ENCODE assay signal across 16 cellular contexts in genomic region chr11:12114487-12115033, GRCh38. TPM values are rescaled to one million over a fixed set of nuclear protein-coding genes. Genes with fewer than 3 reads are reported as not detected.
DNase-seq lines count a peak whose midpoint lies in the region; ATAC-seq, FAIRE-seq and TF ChIP-seq lines count a peak whose summit lies in the region.
"Had no signal": no experiment of that assay in that cellular context is flagged by ENCODE, and none has a peak within 500 bp of the region (broad histone marks: within the 10 kb centered on the region; RNA-seq: fewer than 3 reads in every experiment).

No MANE protein-coding gene starts in this region.

- H3K9ac ChIP-seq in keratinocyte (ENCODE audit: control insufficient read depth, extremely low read depth, insufficient read depth, low read length): no peak overlapping the region

- WGBS in testis, 2 donors: 39 to 48% methylated on average over 16 of the region's 16 CpGs

- H3K27me3 ChIP-seq in keratinocyte (ENCODE audit: control insufficient read depth, extremely low read depth, insufficient read depth, low read length) (no peaks in the 10 kb centered on the region), testis (no peaks in the 10 kb centered on the region)

- intact Hi-C loops in testis (cut with DNase I; ENCODE audit: low total_unique reads): loop anchor here (10.0 kb wide), 1 partner anchor 120 kb away; no protein-coding TSS in a partner anchor

- no peak for TF ChIP-seq CTCF in keratinocyte (optimal IDR thresholded peaks at IDR 0.05 in 1 of 3, IDR thresholded peaks at IDR 0.05 in 1 of 3, conservative IDR thresholded peaks at IDR 0.05 in 1 of 3; ENCODE audit: extremely low read depth in 1 of 3, insufficient read depth in 2 of 3, low read length in 3 of 3)
- no peak for TF ChIP-seq CTCF in testis (IDR thresholded peaks at IDR 0.05)

- H2AFZ ChIP-seq in keratinocyte (ENCODE audit: control insufficient read depth, low read length): no peak overlapping the region

- peak overlapping the region; percentile 98 for H3K4me2 ChIP-seq in keratinocyte (ENCODE audit: control insufficient read depth, extremely low read depth, insufficient read depth, low read depth, low read length)

- H3K36me3 ChIP-seq in keratinocyte (ENCODE audit: control insufficient read depth in 2 of 2, extremely low read depth in 1 of 2, insufficient read depth in 2 of 2, low read length in 2 of 2): peaks cover 38 to 67% of the 10 kb centered on the region in 2 experiments
- H3K36me3 ChIP-seq in testis (ENCODE audit: low read depth, missing control alignments): no peaks in the 10 kb centered on the region

- no peak for TF ChIP-seq POLR2A in testis (IDR thresholded peaks at IDR 0.05)

- peaks cover 20% of the 10 kb centered on the region for H3K9me1 ChIP-seq in keratinocyte (ENCODE audit: control insufficient read depth, extremely low read depth, insufficient read depth, low read length)

- H4K20me1 ChIP-seq in keratinocyte (ENCODE audit: control insufficient read depth, extremely low read depth, insufficient read depth, low read length): peaks cover 54% of the 10 kb centered on the region

- DNase-seq in NCI-H146 (lab: John Stamatoyannopoulos, UW) (peak; percentile 12), NCI-H146 treated with DMSO at 0.1 percent for 48 hours (lab: John Stamatoyannopoulos, UW; ENCODE audit: unreplicated experiment) (no peak), brain pericyte (ENCODE audit: low read depth, low spot score) (peak; percentile 69), keratinocyte (ENCODE audit: low read depth, low spot score) (no peak), testis (peak; percentile 80)
- DNase-seq in central memory CD4-positive, alpha-beta T cell: no peak
- DNase-seq: activated naive CD4-positive, alpha-beta T cell treated with anti-CD3 and anti-CD28 coated beads, Interleukin-2, amount 10 ng/mL, durations not matched to agents 7 days and 5 days; CD4-positive, alpha-beta memory T cell; naive thymus-derived CD8-positive, alpha-beta T cell; NCI-H1436; NCI-H510A treated with DMSO at 0.1 percent for 48 hours had no signal

- H3K4me3 ChIP-seq in keratinocyte (ENCODE audit: control insufficient read depth in 2 of 3, extremely low read depth in 1 of 3, insufficient read depth in 2 of 3, low read depth in 1 of 3, low read length in 3 of 3): no peak overlapping the region
- no peak overlapping the region for H3K4me3 ChIP-seq in testis

- H3K4me1 ChIP-seq in keratinocyte (ENCODE audit: control insufficient read depth, extremely low read depth, insufficient read depth, low read length) (peaks cover 69% of the 10 kb centered on the region), testis (peaks cover 48% of the 10 kb centered on the region)

- ATAC-seq in GM21526 (IDR thresholded peaks at IDR 0.05; ENCODE audit: low FRiP score, unreplicated experiment) (no peak), GM21360 (IDR thresholded peaks at IDR 0.05; ENCODE audit: unreplicated experiment) (no peak)
- ATAC-seq: naive thymus-derived CD8-positive, alpha-beta T cell had no signal

- H3K9me3 ChIP-seq in keratinocyte (ENCODE audit: control insufficient read depth, low read depth, low read length) (no peaks in the 10 kb centered on the region), testis (no peaks in the 10 kb centered on the region)

- H3K27ac ChIP-seq in keratinocyte (ENCODE audit: control insufficient read depth, insufficient read depth, low read length) (no peak overlapping the region), testis (peak overlapping the region; percentile 95 to 97)
- H3K27ac ChIP-seq: 22Rv1 had no signal

- dilution Hi-C loops in keratinocyte (cut with MboI; ENCODE audit: extremely low pct_ligation_motif_present, low sequenced_read_pairs): no loop called here

- no peak for FAIRE-seq in keratinocyte (lab: Jason Lieb, UNC)
- FAIRE-seq: GM19239, TTC549 had no signal

- peaks cover 95% of the 10 kb centered on the region for H3K79me2 ChIP-seq in keratinocyte (ENCODE audit: control insufficient read depth, insufficient read depth, low read length)

RNA-seq across cellular contexts. Expression of gene MICAL2, which starts 4.2 kb away (rescaled TPM):
- 72.7 to 124 TPM (median 83.9 TPM) in 3 replicates for polyA plus RNA-seq in keratinocyte
- 172 TPM for polyA plus RNA-seq in keratinocyte (2011; ENCODE audit: low read depth)
- polyA plus RNA-seq in keratinocyte (2011; cell fraction: cytosol; rRNA removed): 76.6 and 79.2 TPM in 2 replicates
- polyA plus RNA-seq in keratinocyte (2011; cell fraction: nucleus; rRNA removed): 175 and 197 TPM in 2 replicates
- polyA plus RNA-seq in keratinocyte (2012; ENCODE audit: low replicate concordance): 52.2 and 143 TPM in 2 replicates
- 218 to 406 TPM (median 316 TPM) in 3 replicates for polyA minus RNA-seq in keratinocyte
- polyA minus RNA-seq in keratinocyte (2011; cell fraction: cytosol; rRNA and poly(A)+ RNA removed): 176 TPM
- polyA minus RNA-seq in keratinocyte (2011; cell fraction: nucleus; rRNA and poly(A)+ RNA removed): 292 and 558 TPM in 2 replicates
- total RNA-seq in testis: 100 to 1,000 TPM; 401 to 461 TPM
- 224 TPM for polyA plus RNA-seq in testis (ENCODE audit: insufficient read depth, low read depth, low replicate concordance)

Comparison
In these comparisons a context has a peak if more than half of its experiments do, and no peak if none do; other contexts are left out.
1. DNase-seq: peak in NCI-H146 (single experiment), brain pericyte (single experiment) and testis (single experiment); none in NCI-H146 treated with DMSO at 0.1 percent for 48 hours (single experiment), keratinocyte (single experiment) and central memory CD4-positive, alpha-beta T cell (single experiment).